29 cellular contexts compared by ENCODE assay signal in genomic region chr2:241576293-241576654, GRCh38. TPM values are rescaled to one million over a fixed set of nuclear protein-coding genes. Genes with fewer than 3 reads are reported as not detected.
DNase-seq lines count a peak whose midpoint lies in the region; ATAC-seq and TF ChIP-seq lines count a peak whose summit lies in the region.
"Had no signal": no experiment of that assay in that cellular context is flagged by ENCODE, and none has a peak within 500 bp of the region (broad histone marks: within the 10 kb centered on the region; RNA-seq: fewer than 3 reads in every experiment).

No MANE protein-coding gene starts in this region.

- H3K4me3 ChIP-seq in BLaER1 (no peak overlapping the region), PC-9 (no peak overlapping the region), osteoblast (ENCODE audit: insufficient read depth, low read length) (no peak overlapping the region)
- H3K4me3 ChIP-seq: A549, ascending aorta, esophagus muscularis mucosa, SJSA1, thoracic aorta, vagina had no signal

- H3K27me3 ChIP-seq in BLaER1 = no peaks in the 10 kb centered on the region
- no peaks in the 10 kb centered on the region for H3K27me3 ChIP-seq in PC-9 (ENCODE audit: insufficient read depth, low read depth)
- H3K27me3 ChIP-seq in osteoblast (ENCODE audit: insufficient read depth, low read length) = no peaks in the 10 kb centered on the region
- H3K27me3 ChIP-seq: ascending aorta, esophagus muscularis mucosa, SJSA1, vagina had no signal

- H3K4me1 ChIP-seq in BLaER1 (peaks cover 44% of the 10 kb centered on the region), PC-9 (replicated peaks; ENCODE audit: insufficient read depth) (no peaks in the 10 kb centered on the region), osteoblast (ENCODE audit: insufficient read depth, low read length) (no peaks in the 10 kb centered on the region)
- H3K4me1 ChIP-seq: A549, ascending aorta had no signal

- TSS peak; percentile 9 for BruUV-seq in PC-9 (replicated peaks; lab: Mats Ljungman, UMichigan)

- TF ChIP-seq CTCF in PC-9 (conservative IDR thresholded peaks at IDR 0.05) = no peak
- TF ChIP-seq CTCF in osteoblast (IDR thresholded peaks at IDR 0.05; ENCODE audit: extremely low read depth, low read depth, low read length) = no peak

- H2AFZ ChIP-seq in PC-9 (no peak overlapping the region), osteoblast (ENCODE audit: low read length) (no peak overlapping the region)

- peak overlapping the region; percentile 13; the same call in 1 of the 2 replicates for H3K27ac ChIP-seq in BLaER1
- no peak overlapping the region for H3K27ac ChIP-seq in PC-9
- H3K27ac ChIP-seq in osteoblast (ENCODE audit: low read depth, low read length) = no peak overlapping the region
- H3K27ac ChIP-seq: A549, ascending aorta, HL-60, SJSA1, thoracic aorta, vagina, WERI-Rb-1 had no signal

- CTCF ChIA-PET in PC-9 (lab: Charles Lee) = no interaction called here

- H4K20me1 ChIP-seq in BLaER1 (no peaks in the 10 kb centered on the region), PC-9 (ENCODE audit: insufficient read depth) (no peaks in the 10 kb centered on the region), osteoblast (ENCODE audit: insufficient read depth, low read length) (peaks cover 35% of the 10 kb centered on the region)

- no peaks in the 10 kb centered on the region for H3K79me2 ChIP-seq in PC-9 (ENCODE audit: low read depth)
- H3K79me2 ChIP-seq in osteoblast (ENCODE audit: insufficient read depth, low read length) = no peaks in the 10 kb centered on the region

- no peaks in the 10 kb centered on the region; the same call in 1 of the 2 replicates for H3F3A ChIP-seq in PC-9 (ENCODE audit: insufficient read depth, low read depth)

- no peak for ATAC-seq in HG03460 (IDR thresholded peaks at IDR 0.05; ENCODE audit: unreplicated experiment)
- ATAC-seq: natural killer cell treated with Interleukin-12 subunit alpha and Interleukin-12 subunit beta and Interleukin-15 and Interleukin-18, amount 100 ng/mL, for 72 hours; stimulated activated naive CD8-positive, alpha-beta T cell treated with anti-CD3 and anti-CD28 coated beads, Interleukin-15, amount 100 ng/mL, for 72 hours had no signal

- H3K4me2 ChIP-seq in BLaER1 = peak overlapping the region; percentile 53
- H3K4me2 ChIP-seq in PC-9 = no peak overlapping the region
- no peak overlapping the region for H3K4me2 ChIP-seq in osteoblast (ENCODE audit: insufficient read depth, low read length)
- H3K4me2 ChIP-seq: A549 had no signal

- H3K9ac ChIP-seq in BLaER1 = no peak overlapping the region

- H3K36me3 ChIP-seq in BLaER1 (peaks cover 30% of the 10 kb centered on the region), PC-9 (ENCODE audit: low read depth) (no peaks in the 10 kb centered on the region), osteoblast (ENCODE audit: insufficient read depth, low read length) (peaks cover 12% of the 10 kb centered on the region)
- H3K36me3 ChIP-seq: thoracic aorta had no signal

- peaks cover 22% of the 10 kb centered on the region for H3K9me3 ChIP-seq in BLaER1
- no peaks in the 10 kb centered on the region for H3K9me3 ChIP-seq in PC-9 (ENCODE audit: insufficient read depth, low read depth)
- no peaks in the 10 kb centered on the region for H3K9me3 ChIP-seq in osteoblast (ENCODE audit: low read depth, low read length)
- H3K9me3 ChIP-seq: A549, ascending aorta, esophagus muscularis mucosa, thoracic aorta, vagina had no signal

- DNase-seq in PC-9 (no peak), iPS-NIHi7 (ENCODE audit: extremely low spot score) (peak; percentile 34), osteoblast (ENCODE audit: insufficient read length, low spot score, missing footprints) (peak; percentile 42), NCI-H146 treated with DMSO at 0.1 percent for 48 hours (lab: John Stamatoyannopoulos, UW; ENCODE audit: unreplicated experiment) (no peak), NCI-H2227 treated with DMSO at 0.1 percent for 48 hours (lab: John Stamatoyannopoulos, UW) (no peak), SIG-M5 (lab: John Stamatoyannopoulos, UW) (no peak)
- DNase-seq: activated CD4-positive, alpha-beta T cell treated with anti-CD3 and anti-CD28 coated beads for 48 hours; activated CD8-positive, alpha-beta memory T cell treated with anti-CD3 and anti-CD28 coated beads for 24 hours; activated T-cell treated with anti-CD3 and anti-CD28 coated beads for 4 hours; caudate nucleus; CD4-positive, alpha-beta memory T cell; foreskin fibroblast; NCI-H1436 treated with DMSO at 0.1 percent for 48 hours; NCI-H2107; NCI-H446; NCI-H82; stimulated activated naive CD8-positive, alpha-beta T cell treated with anti-CD3 and anti-CD28 coated beads, Interleukin-15, amount 100 ng/mL, for 72 hours; T-helper 9 cell had no signal

- no peaks in the 10 kb centered on the region for H3K9me2 ChIP-seq in PC-9 (ENCODE audit: insufficient read depth)

- intact Hi-C loops in PC-9 (cut with micrococcal nuclease; ENCODE audit: unreplicated experiment) = no loop called here

- POLR2A ChIA-PET in PC-9 (lab: Charles Lee; ENCODE audit: unreplicated experiment) = no interaction called here

RNA-seq across cellular contexts. Expression of gene BOK, which starts 17.7 kb away (rescaled TPM):
- total RNA-seq in PC-9 (2021) (72.8 and 107 TPM in 2 replicates), osteoblast (33.3 and 41.3 TPM in 2 replicates)
- total RNA-seq: CD4-positive, alpha-beta memory T cell had no signal

Comparison
In these comparisons a context has a peak if more than half of its experiments do, and no peak if none do; other contexts are left out.
1. DNase-seq: peak in iPS-NIHi7 (single experiment) and osteoblast (single experiment); none in PC-9 (0 of 2), NCI-H146 treated with DMSO at 0.1 percent for 48 hours (single experiment), NCI-H2227 treated with DMSO at 0.1 percent for 48 hours (single experiment) and SIG-M5 (single experiment).